Comparison of ENCODE assay signal across 20 cellular contexts in genomic region chr4:75561789-75562188, GRCh38. TPM values are rescaled to one million over a fixed set of nuclear protein-coding genes. Genes with fewer than 3 reads are reported as not detected.
A peak's percentile ranks its signal among the peaks of the same experiment; 100 is the strongest.
DNase-seq lines count a peak whose midpoint lies in the region; ATAC-seq and TF ChIP-seq lines count a peak whose summit lies in the region.
"Had no signal": no experiment of that assay in that cellular context is flagged by ENCODE, and none has a peak within 500 bp of the region (broad histone marks: within the 10 kb centered on the region; RNA-seq: fewer than 3 reads in every experiment).

No MANE protein-coding gene starts in this region.

- peaks cover 3% of the 10 kb centered on the region; the same call in 1 of the 2 replicates for H3K4me1 ChIP-seq in H9 (ENCODE audit: insufficient read depth, low read length)
- H3K4me1 ChIP-seq in foreskin keratinocyte: no peaks in the 10 kb centered on the region
- H3K4me1 ChIP-seq in neuronal stem cell (ENCODE audit: control insufficient read depth in 2 of 2, insufficient read depth in 1 of 2, low read depth in 1 of 2, low read length in 2 of 2): peaks cover 0 to 2% of the 10 kb centered on the region in 2 donors
- H3K4me1 ChIP-seq: uterus had no signal

- TF ChIP-seq CTCF in H9 (conservative IDR thresholded peaks at IDR 0.05) (no peak), foreskin keratinocyte (conservative IDR thresholded peaks at IDR 0.05) (no peak)

- no peaks in the 10 kb centered on the region for H3K27me3 ChIP-seq in H9 (ENCODE audit: insufficient read depth, low read length)
- H3K27me3 ChIP-seq in foreskin keratinocyte: no peaks in the 10 kb centered on the region
- no peaks in the 10 kb centered on the region for H3K27me3 ChIP-seq in neuronal stem cell (ENCODE audit: control insufficient read depth in 3 of 3, insufficient read depth in 3 of 3, low read depth in 1 of 3, low read length in 3 of 3)
- H3K27me3 ChIP-seq: uterus had no signal

- H4K5ac ChIP-seq in H9 (ENCODE audit: insufficient read length, low read depth, low read length): no peak overlapping the region

- peak; percentile 68 for DNase-seq in H9
- DNase-seq in RPMI7951 (ENCODE audit: low read depth): peak; percentile 4
- peak; percentile 57 to 76 for DNase-seq in foreskin keratinocyte
- DNase-seq in neuronal stem cell (ENCODE audit: low spot score): peak; percentile 37
- no peak for DNase-seq in DMS 273 (lab: John Stamatoyannopoulos, UW; ENCODE audit: unreplicated experiment)
- no peak for DNase-seq in activated CD4-positive, alpha-beta T cell treated with anti-CD3 and anti-CD28 coated beads, Interleukin-2, amount 50 U/mL, for 1 hour
- DNase-seq: activated gamma-delta T cell; anterior cingulate cortex; erythroblast; GF-D8; left colon; NCI-H146; NCI-H446 treated with DMSO at 0.1 percent for 48 hours; stimulated activated naive CD8-positive, alpha-beta T cell treated with anti-CD3 and anti-CD28 coated beads, Interleukin-15, Interleukin-2, amounts not matched to agents 100 U/mL and 50 U/mL, for 24 hours; uterus had no signal

- no peak overlapping the region for H2BK5ac ChIP-seq in H9 (ENCODE audit: insufficient read length, low read length)
- H2BK5ac ChIP-seq in neuronal stem cell (ENCODE audit: low read length): no peak overlapping the region

- H3K27ac Mint-ChIP-seq in H9: peak overlapping the region in 1 of 3 experiments; percentile 21; a peak in 1 of 7 replicates
- H3K27ac Mint-ChIP-seq: progenitor cell of endocrine pancreas had no signal

- H3K18ac ChIP-seq in H9 (ENCODE audit: insufficient read length, low read depth, low read length) (peak overlapping the region; percentile 50), neuronal stem cell (ENCODE audit: low read length) (no peak overlapping the region)

- no peak overlapping the region for H2AK5ac ChIP-seq in H9 (ENCODE audit: insufficient read length, low read length)
- H2AK5ac ChIP-seq in neuronal stem cell (ENCODE audit: low read depth, low read length): no peak overlapping the region

- H3K23ac ChIP-seq in H9 (ENCODE audit: insufficient read length, low read depth, low read length) (no peak overlapping the region), neuronal stem cell (ENCODE audit: low read depth, low read length, poor library complexity) (no peak overlapping the region)

- H2BK15ac ChIP-seq in H9 (ENCODE audit: low read depth, low read length): no peak overlapping the region
- H2BK15ac ChIP-seq in neuronal stem cell (ENCODE audit: low read length): no peak overlapping the region

- H3K14ac ChIP-seq in H9 (ENCODE audit: insufficient read depth, low read length): no peak overlapping the region
- H3K14ac ChIP-seq in neuronal stem cell (ENCODE audit: low read length): no peak overlapping the region

- H3T11ph ChIP-seq in H9 (ENCODE audit: low read length): no peak overlapping the region

- no peak overlapping the region for H3K9ac ChIP-seq in H9 (ENCODE audit: extremely low read depth, insufficient read length, low read length)
- H3K9ac ChIP-seq in neuronal stem cell (ENCODE audit: low read depth, low read length, poor library complexity): no peak overlapping the region

- H3K4me1 Mint-ChIP-seq in H9: peaks cover 8 to 10% of the 10 kb centered on the region in 2 experiments

- ATAC-seq in foreskin keratinocyte (peak; percentile 16), GM21447 (IDR thresholded peaks at IDR 0.05; ENCODE audit: unreplicated experiment) (no peak), HG03025 (IDR thresholded peaks at IDR 0.05; ENCODE audit: low FRiP score, unreplicated experiment) (no peak)
- ATAC-seq: left colon; stimulated activated naive CD8-positive, alpha-beta T cell treated with anti-CD3 and anti-CD28 coated beads, Interleukin-15, Interleukin-2, amounts not matched to agents 100 U/mL and 50 U/mL, for 24 hours had no signal

- H2BK20ac ChIP-seq in H9 (ENCODE audit: low read depth, low read length, poor library complexity, severe bottlenecking): no peak overlapping the region

- H3K9me3 ChIP-seq in H9 (ENCODE audit: control insufficient read depth, low read depth, low read length): no peaks in the 10 kb centered on the region
- H3K9me3 ChIP-seq in neuronal stem cell (replicated peaks in 1 of 2; ENCODE audit: control insufficient read depth in 2 of 2, insufficient read depth in 1 of 2, low read depth in 1 of 2, low read length in 2 of 2): no peaks in the 10 kb centered on the region
- H3K9me3 ChIP-seq: uterus had no signal

- H3K36me3 ChIP-seq in neuronal stem cell (replicated peaks in 1 of 2; ENCODE audit: control insufficient read depth in 2 of 2, insufficient read depth in 2 of 2, low read length in 2 of 2): no peaks in the 10 kb centered on the region
- H3K36me3 ChIP-seq: uterus had no signal

- H3K27me3 Mint-ChIP-seq in H9 (ENCODE audit: low read depth): no peaks in the 10 kb centered on the region

- WGBS in H9 (ENCODE audit: extremely low coverage, insufficient read length, low lambda C conversion rate): no CpG with 5 or more reads among the region's 8 CpGs
- WGBS in neuronal stem cell (ENCODE audit: extremely low coverage in 2 of 2, insufficient read length in 2 of 2, insufficient replicate concordance in 1 of 2), 2 donors: no CpG with 5 or more reads among the region's 8 CpGs

- H3K4me3 ChIP-seq in neuronal stem cell (ENCODE audit: low read length in 2 of 2): no peak overlapping the region
- H3K4me3 ChIP-seq: uterus had no signal

- H2BK120ac ChIP-seq in H9 (ENCODE audit: low read depth, low read length, poor library complexity, severe bottlenecking): no peak overlapping the region
- H2BK120ac ChIP-seq in neuronal stem cell (ENCODE audit: low read depth, low read length): no peak overlapping the region

- no peaks in the 10 kb centered on the region for H3K23me2 ChIP-seq in H9 (ENCODE audit: insufficient read length, low read depth, low read length, poor library complexity, severe bottlenecking)

- no peak overlapping the region for H3K27ac ChIP-seq in H9 (ENCODE audit: insufficient read length, low read depth, low read length)
- H3K27ac ChIP-seq in foreskin keratinocyte: no peak overlapping the region
- H3K27ac ChIP-seq in neuronal stem cell (replicated peaks; ENCODE audit: low read length): peak overlapping the region; percentile 52
- H3K27ac ChIP-seq: HL-60, uterus had no signal

- H3K9me3 Mint-ChIP-seq in H9: no peaks in the 10 kb centered on the region; a peak in 2 of 5 replicates

- H4K8ac ChIP-seq in H9 (replicated peaks; ENCODE audit: insufficient read length, low read depth, low read length) (no peak overlapping the region), neuronal stem cell (ENCODE audit: low read depth, low read length) (no peak overlapping the region)

- H2AFZ ChIP-seq in H9 (ENCODE audit: low read length): no peak overlapping the region
- peak overlapping the region; percentile 39 for H2AFZ ChIP-seq in neuronal stem cell (ENCODE audit: low read length)

- H3K79me2 ChIP-seq in H9 (ENCODE audit: insufficient read depth, low read length): no peaks in the 10 kb centered on the region

- H3K36me3 Mint-ChIP-seq in H9 (ENCODE audit: insufficient read depth in 1 of 3, low read depth in 3 of 3): peaks cover 0 to 2% (median 0%) of the 10 kb centered on the region in 3 experiments; a peak in 2 of 7 replicates

- H3K4me3 Mint-ChIP-seq in H9: no peak overlapping the region

- H3K4me2 ChIP-seq in H9 (ENCODE audit: insufficient read depth, insufficient read length, low read length) (no peak overlapping the region), neuronal stem cell (ENCODE audit: insufficient read depth, low read length, poor library complexity, severe bottlenecking) (no peak overlapping the region)

- H3K4ac ChIP-seq in H9 (ENCODE audit: low read depth, low read length) (no peak overlapping the region), neuronal stem cell (ENCODE audit: low read length) (no peak overlapping the region)

- no peak overlapping the region for H3K56ac ChIP-seq in H9 (ENCODE audit: insufficient read length, low read depth, low read length)

- H3K79me1 ChIP-seq in H9 (ENCODE audit: insufficient read depth, low read depth, low read length, poor library complexity, severe bottlenecking) (no peaks in the 10 kb centered on the region), neuronal stem cell (ENCODE audit: low read depth, low read length) (no peaks in the 10 kb centered on the region)

- no peaks in the 10 kb centered on the region for H4K20me1 ChIP-seq in H9 (ENCODE audit: control insufficient read depth, insufficient read depth, insufficient read length)

- H4K91ac ChIP-seq in H9 (ENCODE audit: insufficient read length, low read depth, low read length) (no peak overlapping the region), neuronal stem cell (ENCODE audit: low read depth, low read length, poor library complexity) (no peak overlapping the region)

- H2BK12ac ChIP-seq in H9 (ENCODE audit: insufficient read length, low read depth, low read length) (no peak overlapping the region), neuronal stem cell (ENCODE audit: low read length) (no peak overlapping the region)

RNA-seq across cellular contexts. Expression of gene ODAPH, which starts 5.9 kb away (rescaled TPM):
- total RNA-seq in H9 (2021): not detected in 2 replicates
- not detected in 2 replicates for total RNA-seq in RPMI7951 (2014; rRNA removed; shearing (Covaris generic))
- 0.53 and 0.71 TPM in 2 replicates for total RNA-seq in foreskin keratinocyte
- polyA plus RNA-seq in foreskin keratinocyte: 0.33 and 0.87 TPM in 2 replicates
- 0.32 TPM for polyA plus RNA-seq in neuronal stem cell (2013, experiment 1 of 2)
- polyA plus RNA-seq in neuronal stem cell (2013, experiment 2 of 2): 0.40 TPM
- total RNA-seq: left colon, LHCN-M2, progenitor cell of endocrine pancreas, uterus had no signal

RNA-seq across cellular contexts. Expression of gene THAP6, which starts 47.5 kb away (rescaled TPM):
- total RNA-seq in H9 (2021) (11.0 and 11.7 TPM in 2 replicates), foreskin keratinocyte (9.3 and 9.4 TPM in 2 replicates)
- 11.2 and 13.8 TPM in 2 replicates for total RNA-seq in RPMI7951 (2014; rRNA removed; shearing (Covaris generic))
- 3.3 and 4.2 TPM in 2 replicates for polyA plus RNA-seq in foreskin keratinocyte
- 14.6 TPM for polyA plus RNA-seq in neuronal stem cell (2013, experiment 1 of 2)
- 14.0 TPM for polyA plus RNA-seq in neuronal stem cell (2013, experiment 2 of 2)

RNA-seq across cellular contexts. Expression of gene RCHY1, which starts 47.6 kb away (rescaled TPM):
- 47.7 and 47.9 TPM in 2 replicates for total RNA-seq in H9 (2021)
- total RNA-seq in RPMI7951 (2014; rRNA removed; shearing (Covaris generic)): 16.6 and 20.5 TPM in 2 replicates
- total RNA-seq in foreskin keratinocyte: 16.0 and 16.4 TPM in 2 replicates
- 9.9 and 11.0 TPM in 2 replicates for polyA plus RNA-seq in foreskin keratinocyte
- polyA plus RNA-seq in neuronal stem cell (2013, experiment 1 of 2): 23.1 TPM
- polyA plus RNA-seq in neuronal stem cell (2013, experiment 2 of 2): 18.6 TPM

Comparison
In these comparisons a context has a peak if more than half of its experiments do, and no peak if none do; other contexts are left out.
1. DNase-seq: peak in H9 (single experiment), RPMI7951 (single experiment), foreskin keratinocyte (2 of 2) and neuronal stem cell (single experiment); none in DMS 273 (single experiment) and activated CD4-positive, alpha-beta T cell treated with anti-CD3 and anti-CD28 coated beads, Interleukin-2, amount 50 U/mL, for 1 hour (single experiment).